Comparison of ENCODE assay signal across 8 cellular contexts in the genomic region with DNA sequence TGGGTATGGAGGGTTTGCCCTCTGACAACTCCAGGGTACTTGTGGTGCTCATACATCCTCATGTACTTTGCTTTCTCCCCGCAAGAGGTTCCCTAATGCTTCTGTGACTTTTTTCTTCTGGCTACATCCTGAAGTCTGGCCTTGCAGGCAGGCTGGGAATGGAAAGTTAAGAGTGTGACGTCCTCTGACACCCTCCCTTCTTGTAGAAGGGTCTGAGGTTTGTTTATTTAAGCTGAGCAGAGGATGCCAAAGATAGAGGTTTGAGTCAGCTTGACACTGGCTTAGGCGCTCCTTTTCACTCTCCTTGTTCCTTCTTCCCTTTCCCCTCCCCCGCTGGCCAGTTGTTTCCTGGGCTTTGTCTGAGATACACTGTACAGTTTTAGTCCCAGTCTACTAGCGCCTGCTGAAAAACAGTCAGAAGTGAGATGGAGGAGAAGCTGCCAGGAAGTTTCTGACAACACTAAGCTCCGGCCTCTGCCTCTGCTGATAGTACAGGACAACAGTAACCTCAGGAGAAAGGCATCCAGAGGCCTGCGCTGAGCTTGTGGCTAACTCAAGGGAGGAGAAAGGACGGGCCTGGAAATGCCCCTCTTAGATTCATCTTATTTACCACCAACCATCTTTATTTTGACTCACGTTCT. TPM values are rescaled to one million over a fixed set of nuclear protein-coding genes. Genes with fewer than 3 reads are reported as not detected.
DNase-seq lines count a peak whose midpoint lies in the region; ATAC-seq and TF ChIP-seq lines count a peak whose summit lies in the region.

A gene with protein sequence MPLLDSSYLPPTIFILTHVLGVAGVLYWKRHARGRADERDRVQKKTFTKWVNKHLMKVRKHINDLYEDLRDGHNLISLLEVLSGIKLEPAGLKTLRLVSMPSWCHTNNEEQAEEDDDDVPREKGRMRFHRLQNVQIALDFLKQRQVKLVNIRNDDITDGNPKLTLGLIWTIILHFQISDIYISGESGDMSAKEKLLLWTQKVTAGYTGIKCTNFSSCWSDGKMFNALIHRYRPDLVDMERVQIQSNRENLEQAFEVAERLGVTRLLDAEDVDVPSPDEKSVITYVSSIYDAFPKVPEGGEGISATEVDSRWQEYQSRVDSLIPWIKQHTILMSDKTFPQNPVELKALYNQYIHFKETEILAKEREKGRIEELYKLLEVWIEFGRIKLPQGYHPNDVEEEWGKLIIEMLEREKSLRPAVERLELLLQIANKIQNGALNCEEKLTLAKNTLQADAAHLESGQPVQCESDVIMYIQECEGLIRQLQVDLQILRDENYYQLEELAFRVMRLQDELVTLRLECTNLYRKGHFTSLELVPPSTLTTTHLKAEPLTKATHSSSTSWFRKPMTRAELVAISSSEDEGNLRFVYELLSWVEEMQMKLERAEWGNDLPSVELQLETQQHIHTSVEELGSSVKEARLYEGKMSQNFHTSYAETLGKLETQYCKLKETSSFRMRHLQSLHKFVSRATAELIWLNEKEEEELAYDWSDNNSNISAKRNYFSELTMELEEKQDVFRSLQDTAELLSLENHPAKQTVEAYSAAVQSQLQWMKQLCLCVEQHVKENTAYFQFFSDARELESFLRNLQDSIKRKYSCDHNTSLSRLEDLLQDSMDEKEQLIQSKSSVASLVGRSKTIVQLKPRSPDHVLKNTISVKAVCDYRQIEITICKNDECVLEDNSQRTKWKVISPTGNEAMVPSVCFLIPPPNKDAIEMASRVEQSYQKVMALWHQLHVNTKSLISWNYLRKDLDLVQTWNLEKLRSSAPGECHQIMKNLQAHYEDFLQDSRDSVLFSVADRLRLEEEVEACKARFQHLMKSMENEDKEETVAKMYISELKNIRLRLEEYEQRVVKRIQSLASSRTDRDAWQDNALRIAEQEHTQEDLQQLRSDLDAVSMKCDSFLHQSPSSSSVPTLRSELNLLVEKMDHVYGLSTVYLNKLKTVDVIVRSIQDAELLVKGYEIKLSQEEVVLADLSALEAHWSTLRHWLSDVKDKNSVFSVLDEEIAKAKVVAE (N-terminal part only) (plus strand): TSS at position 255 of the 641 bp plus-strand sequence. CDS start 328 bp downstream, at position 583.

- BruUV-seq in PC-9 (replicated peaks; lab: Mats Ljungman, UMichigan): TSS peak; percentile 40

- H3K9me2 ChIP-seq in PC-9 (ENCODE audit: insufficient read depth): 0 out of 2 replicates have a peak, but pooled peaks cover 2% of the 10 kb centered on the region

- H3K27me3 ChIP-seq in PC-9 (ENCODE audit: insufficient read depth, low read depth) (no peaks in the 10 kb centered on the region), osteoblast (ENCODE audit: insufficient read depth, low read length) (no peaks in the 10 kb centered on the region)

- H3K27ac ChIP-seq in PC-9 (no peak within 1 kb of the TSS), osteoblast (ENCODE audit: low read depth, low read length) (peak within 1 kb of the TSS; percentile 90)

- H3K79me2 ChIP-seq in PC-9 (ENCODE audit: low read depth) (0 out of 2 replicates have a peak, but pooled peaks cover 8% of the 10 kb centered on the region), osteoblast (ENCODE audit: insufficient read depth, low read length) (peaks cover 82% of the 10 kb centered on the region)

- no peaks in the 10 kb centered on the region; the same call in 1 of the 2 replicates for H3F3A ChIP-seq in PC-9 (ENCODE audit: insufficient read depth, low read depth)

- intact Hi-C loops in PC-9 (cut with micrococcal nuclease; ENCODE audit: unreplicated experiment): loop anchor here (1.0 kb wide), 1 partner anchor 10 kb away; no protein-coding TSS in a partner anchor
- intact Hi-C loops in Right ventricle myocardium superior (cut with DNase I): no loop called here

- TF ChIP-seq CTCF in PC-9 (conservative IDR thresholded peaks at IDR 0.05) (no peak), osteoblast (IDR thresholded peaks at IDR 0.05; ENCODE audit: extremely low read depth, low read depth, low read length) (peak; percentile 66)

- H3K4me3 ChIP-seq in PC-9 (no peak within 1 kb of the TSS), osteoblast (ENCODE audit: insufficient read depth, low read length) (peak within 1 kb of the TSS; percentile 72)

- no peaks in the 10 kb centered on the region for H3K36me3 ChIP-seq in PC-9 (ENCODE audit: low read depth)
- no peaks in the 10 kb centered on the region for H3K36me3 ChIP-seq in osteoblast (ENCODE audit: insufficient read depth, low read length)

- POLR2A ChIA-PET in PC-9 (lab: Charles Lee; ENCODE audit: unreplicated experiment): interaction anchor here (0.6 kb wide), 6 partner anchors 13 to 355 kb away, joined by 3 to 8 read pairs (median 4); no protein-coding TSS in a partner anchor

- no peak within 1 kb of the TSS for H2AFZ ChIP-seq in PC-9
- peak within 1 kb of the TSS; percentile 53 for H2AFZ ChIP-seq in osteoblast (ENCODE audit: low read length)

- CTCF ChIA-PET in PC-9 (lab: Charles Lee): interaction anchor here (0.6 to 1.7 kb wide), 4 partner anchors 12 to 71 kb away, joined by 3 to 9 read pairs (median 4); no protein-coding TSS in a partner anchor

- H3K4me2 ChIP-seq in PC-9: no peak within 1 kb of the TSS
- H3K4me2 ChIP-seq in osteoblast (ENCODE audit: insufficient read depth, low read length): peak within 1 kb of the TSS; percentile 91

- 0 out of 2 replicates have a peak, but pooled peaks cover 5% of the 10 kb centered on the region for H3K4me1 ChIP-seq in PC-9 (replicated peaks; ENCODE audit: insufficient read depth)
- H3K4me1 ChIP-seq in osteoblast (ENCODE audit: insufficient read depth, low read length): peaks cover 31% of the 10 kb centered on the region

- DNase-seq in NCI-H2227 (lab: John Stamatoyannopoulos, UW; ENCODE audit: unreplicated experiment) (peak; percentile 24), NCI-H2227 treated with DMSO at 0.1 percent for 48 hours (lab: John Stamatoyannopoulos, UW) (no peak), PC-9 (peak in 1 of 2 experiments; percentile 47), amniotic epithelial cell (ENCODE audit: low read depth) (peak; percentile 98), Right ventricle myocardium superior (peak; percentile 70), osteoblast (ENCODE audit: insufficient read length, low spot score, missing footprints) (peak; percentile 89), SHP77 treated with DMSO at 0.1 percent for 48 hours (lab: John Stamatoyannopoulos, UW) (no peak)

- peaks cover 6% of the 10 kb centered on the region for H4K20me1 ChIP-seq in PC-9 (ENCODE audit: insufficient read depth)
- peaks cover 3% of the 10 kb centered on the region for H4K20me1 ChIP-seq in osteoblast (ENCODE audit: insufficient read depth, low read length)

- H3K9me3 ChIP-seq in PC-9 (ENCODE audit: insufficient read depth, low read depth): no peaks in the 10 kb centered on the region
- no peaks in the 10 kb centered on the region for H3K9me3 ChIP-seq in osteoblast (ENCODE audit: low read depth, low read length)

- ATAC-seq in Right ventricle myocardium superior (ENCODE audit: poor library complexity) (peak; percentile 90), HG02623 (IDR thresholded peaks at IDR 0.05; ENCODE audit: unreplicated experiment) (no peak)

RNA-seq across cellular contexts. Expression of the gene that starts here (rescaled TPM):
- total RNA-seq in PC-9 (2021): 189 and 199 TPM in 2 replicates
- total RNA-seq in Right ventricle myocardium superior: 200 TPM
- total RNA-seq in osteoblast: 377 and 424 TPM in 2 replicates

Comparison
In these comparisons a context has a peak if more than half of its experiments do, and no peak if none do; other contexts are left out.
1. DNase-seq: peak in NCI-H2227 (single experiment), amniotic epithelial cell (single experiment), Right ventricle myocardium superior (single experiment) and osteoblast (single experiment); none in NCI-H2227 treated with DMSO at 0.1 percent for 48 hours (single experiment) and SHP77 treated with DMSO at 0.1 percent for 48 hours (single experiment).